ENCODE assay signal across 20 cellular contexts in genomic region chr10:128295003-128295402, GRCh38.
"Had no signal": no experiment of that assay in that cellular context is flagged by ENCODE, and none has a peak within 500 bp of the region (broad histone marks: within the 10 kb centered on the region; RNA-seq: fewer than 3 reads in every experiment).

No MANE protein-coding gene starts in this region.

- H3K36me3 ChIP-seq: lower lobe of right lung, neutrophil, pancreas, right lobe of liver, tibial nerve, uterus had no signal

- H3K27me3 ChIP-seq: pancreas, right lobe of liver, uterus had no signal

- H3K4me3 ChIP-seq: lower lobe of right lung, pancreas, right lobe of liver, tibial nerve, uterus had no signal

- H3K36me3 Mint-ChIP-seq: activated naive CD8-positive, alpha-beta T cell treated with anti-CD3 and anti-CD28 coated beads for 36 hours had no signal

- H3K27ac Mint-ChIP-seq: activated naive CD8-positive, alpha-beta T cell treated with anti-CD3 and anti-CD28 coated beads for 36 hours; activated T-helper 1 cell treated with anti-CD3 and anti-CD28 coated beads, Interleukin-12 subunit alpha, Interleukin-12 subunit beta, Interleukin-2, Interleukin-4 antibody, amounts not matched to agents 30 ng/mL and 10 ng/mL and 1 ng/mL, durations not matched to agents 14 hours and 24 hours and 36 hours; dendritic cell treated with granulocyte-macrophage colony-stimulating factor and Interleukin-4, amounts not matched to agents 40 ng/mL and 50 ng/mL, for 4 days; naive thymus-derived CD8-positive, alpha-beta T cell; stimulated activated naive CD8-positive, alpha-beta T cell treated with anti-CD3 and anti-CD28 coated beads, Interleukin-15, Interleukin-2, amounts not matched to agents 100 ng/mL and 50 ng/mL, for 24 hours had no signal

- H3K4me3 Mint-ChIP-seq: activated naive CD8-positive, alpha-beta T cell treated with anti-CD3 and anti-CD28 coated beads for 36 hours; activated T-helper 1 cell treated with anti-CD3 and anti-CD28 coated beads, Interleukin-12 subunit alpha, Interleukin-12 subunit beta, Interleukin-2, Interleukin-4 antibody, amounts not matched to agents 30 ng/mL and 10 ng/mL and 1 ng/mL, durations not matched to agents 14 hours and 24 hours and 36 hours; dendritic cell treated with granulocyte-macrophage colony-stimulating factor and Interleukin-4, amounts not matched to agents 40 ng/mL and 50 ng/mL, for 4 days; naive thymus-derived CD8-positive, alpha-beta T cell; stimulated activated naive CD8-positive, alpha-beta T cell treated with anti-CD3 and anti-CD28 coated beads, Interleukin-15, Interleukin-2, amounts not matched to agents 100 ng/mL and 50 ng/mL, for 24 hours had no signal

- H3K4me1 Mint-ChIP-seq: activated naive CD8-positive, alpha-beta T cell treated with anti-CD3 and anti-CD28 coated beads for 36 hours; naive thymus-derived CD8-positive, alpha-beta T cell had no signal

- DNase-seq: activated CD4-positive, alpha-beta T cell treated with anti-CD3 and anti-CD28 coated beads for 1 hour; activated CD4-positive, alpha-beta T cell treated with anti-CD3 and anti-CD28 coated beads, Interleukin-2, amount 50 U/mL, for 4 hours; activated naive CD8-positive, alpha-beta T cell treated with anti-CD3 and anti-CD28 coated beads for 36 hours; activated T-cell treated with anti-CD3 and anti-CD28 coated beads for 4 hours; amniotic stem cell; effector CD8-positive, alpha-beta T cell; left colon; lower lobe of right lung; naive thymus-derived CD8-positive, alpha-beta T cell; pancreas; right lobe of liver; small intestine; stimulated activated CD4-positive, alpha-beta T cell treated with anti-CD3 and anti-CD28 coated beads, Interleukin-15, amount 100 ng/mL, for 24 hours; stimulated activated CD4-positive, alpha-beta T cell treated with anti-CD3 and anti-CD28 coated beads, Interleukin-2, amount 100 ng/mL, for 48 hours; uterus had no signal

- H3K4me1 ChIP-seq: lower lobe of right lung, pancreas, right lobe of liver, uterus had no signal

- H3K9me3 ChIP-seq: lower lobe of right lung, neutrophil, pancreas, right lobe of liver, uterus had no signal

- H3K9me3 Mint-ChIP-seq: activated T-helper 1 cell treated with anti-CD3 and anti-CD28 coated beads, Interleukin-12 subunit alpha, Interleukin-12 subunit beta, Interleukin-2, Interleukin-4 antibody, amounts not matched to agents 30 ng/mL and 10 ng/mL and 1 ng/mL, durations not matched to agents 14 hours and 24 hours and 36 hours; dendritic cell treated with granulocyte-macrophage colony-stimulating factor and Interleukin-4, amounts not matched to agents 40 ng/mL and 50 ng/mL, for 4 days; stimulated activated naive CD8-positive, alpha-beta T cell treated with anti-CD3 and anti-CD28 coated beads, Interleukin-15, Interleukin-2, amounts not matched to agents 100 ng/mL and 50 ng/mL, for 24 hours had no signal

- H3K27ac ChIP-seq: lower lobe of right lung, neutrophil, pancreas, right lobe of liver, tibial nerve, uterus had no signal

- H3K27me3 Mint-ChIP-seq: stimulated activated naive CD8-positive, alpha-beta T cell treated with anti-CD3 and anti-CD28 coated beads, Interleukin-15, Interleukin-2, amounts not matched to agents 100 ng/mL and 50 ng/mL, for 24 hours had no signal

- ATAC-seq: left colon; lower lobe of right lung; naive thymus-derived CD8-positive, alpha-beta T cell; pancreas had no signal
